15 cellular contexts compared by ENCODE assay signal in genomic region chr3:102443021-102443420, GRCh38. TPM values are rescaled to one million over a fixed set of nuclear protein-coding genes. Genes with fewer than 3 reads are reported as not detected.
DNase-seq lines count a peak whose midpoint lies in the region; ATAC-seq lines count a peak whose summit lies in the region.
"Had no signal": no experiment of that assay in that cellular context is flagged by ENCODE, and none has a peak within 500 bp of the region (broad histone marks: within the 10 kb centered on the region; RNA-seq: fewer than 3 reads in every experiment).

No MANE protein-coding gene starts in this region.

- H2BK5ac ChIP-seq in mesenchymal stem cell (ENCODE audit: low read depth, low read length, poor library complexity, severe bottlenecking) = no peak overlapping the region

- ATAC-seq in GM21825 (IDR thresholded peaks at IDR 0.05; ENCODE audit: unreplicated experiment) = no peak
- no peak for ATAC-seq in GM19395 (IDR thresholded peaks at IDR 0.05; ENCODE audit: unreplicated experiment)
- ATAC-seq: A549 had no signal

- no peak overlapping the region for H3K4me3 ChIP-seq in mesenchymal stem cell (ENCODE audit: insufficient read depth in 1 of 2, low read depth in 1 of 2, low read length in 2 of 2)
- H3K4me3 ChIP-seq: A549 had no signal

- no peak overlapping the region for H3K23ac ChIP-seq in mesenchymal stem cell (ENCODE audit: low read length in 2 of 2)

- peak; percentile 34 for DNase-seq in amniotic epithelial cell (ENCODE audit: low read depth)
- peak; percentile 42 for DNase-seq in fibroblast of gingiva (ENCODE audit: low read depth)
- peak; percentile 15 for DNase-seq in mesenchymal stem cell
- DNase-seq in T-helper 2 cell = no peak
- DNase-seq: BE2C; CD4-positive, alpha-beta memory T cell; COR-L47; DMS153; DMS79 treated with DMSO at 0.1 percent for 48 hours; EL; GDM1 had no signal

- no peak overlapping the region for H2BK120ac ChIP-seq in mesenchymal stem cell (ENCODE audit: low read depth, low read length)

- H3K27me3 ChIP-seq in mesenchymal stem cell (ENCODE audit: control insufficient read depth in 1 of 2, insufficient read depth in 1 of 2, low read length in 2 of 2) = no peaks in the 10 kb centered on the region
- H3K27me3 ChIP-seq: BE2C had no signal

- H3K36me3 ChIP-seq in mesenchymal stem cell (ENCODE audit: control insufficient read depth in 1 of 2, insufficient read depth in 2 of 2, low read depth in 1 of 2, low read length in 2 of 2) = no peaks in the 10 kb centered on the region
- H3K36me3 ChIP-seq: BE2C had no signal

- no peak overlapping the region for H3K18ac ChIP-seq in mesenchymal stem cell (ENCODE audit: low read depth in 1 of 2, low read length in 2 of 2)

- H2AK5ac ChIP-seq in mesenchymal stem cell (ENCODE audit: low read length, severe bottlenecking) = no peak overlapping the region

- H3K4me2 ChIP-seq in mesenchymal stem cell (ENCODE audit: low read length, poor library complexity, severe bottlenecking) = no peak overlapping the region
- H3K4me2 ChIP-seq: A549 had no signal

- 90% methylated on average over 1 of the region's 2 CpGs for WGBS in mesenchymal stem cell

- H4K8ac ChIP-seq in mesenchymal stem cell (ENCODE audit: low read length) = no peak overlapping the region

- H2BK12ac ChIP-seq in mesenchymal stem cell (ENCODE audit: low read length in 2 of 2) = no peak overlapping the region

- no peak overlapping the region for H3K4ac ChIP-seq in mesenchymal stem cell (ENCODE audit: low read depth in 1 of 2, low read length in 2 of 2)

- no peak overlapping the region for H3K14ac ChIP-seq in mesenchymal stem cell (ENCODE audit: low read length in 2 of 2)

- no peak overlapping the region for H4K91ac ChIP-seq in mesenchymal stem cell (ENCODE audit: low read length)

- H3K9me3 ChIP-seq in mesenchymal stem cell (ENCODE audit: control insufficient read depth, low read length) = no peaks in the 10 kb centered on the region
- H3K9me3 ChIP-seq: A549, BE2C had no signal

- no peak overlapping the region for H3K27ac ChIP-seq in mesenchymal stem cell (ENCODE audit: low read length, poor library complexity, severe bottlenecking)
- H3K27ac ChIP-seq: A549, C4-2B had no signal

- H3K79me1 ChIP-seq in mesenchymal stem cell (replicated peaks; ENCODE audit: low read length, poor library complexity, severe bottlenecking) = no peaks in the 10 kb centered on the region

- H3K9ac ChIP-seq in mesenchymal stem cell (ENCODE audit: low read length) = no peak overlapping the region

- H2AFZ ChIP-seq in mesenchymal stem cell (ENCODE audit: low read depth, low read length) = no peak overlapping the region

- no peaks in the 10 kb centered on the region for H3K4me1 ChIP-seq in mesenchymal stem cell (ENCODE audit: control insufficient read depth, insufficient read depth, low read depth, low read length)
- H3K4me1 ChIP-seq: A549 had no signal

- H2BK15ac ChIP-seq in mesenchymal stem cell (ENCODE audit: low read depth, poor library complexity, severe bottlenecking) = no peak overlapping the region

RNA-seq across cellular contexts. Expression of gene ZPLD1, which starts 8.2 kb away (rescaled TPM):
- 0.01 TPM for polyA plus RNA-seq in mesenchymal stem cell (2013, experiment 1 of 2)
- not detected for polyA plus RNA-seq in mesenchymal stem cell (2013, experiment 2 of 2)
- polyA plus RNA-seq: CD4-positive, alpha-beta memory T cell had no signal

Comparison
In these comparisons a context has a peak if more than half of its experiments do, and no peak if none do; other contexts are left out.
1. DNase-seq: peak in amniotic epithelial cell (single experiment), fibroblast of gingiva (single experiment) and mesenchymal stem cell (single experiment); none in T-helper 2 cell (0 of 5).